8 cellular contexts compared by ENCODE assay signal in genomic region chr10:95907454-95908253, GRCh38. TPM values are rescaled to one million over a fixed set of nuclear protein-coding genes. Genes with fewer than 3 reads are reported as not detected.
DNase-seq lines count a peak whose midpoint lies in the region; ATAC-seq, FAIRE-seq and TF ChIP-seq lines count a peak whose summit lies in the region.

Gene CC2D2B, plus strand, starts transcription at chr10:95907975. Its CDS starts 3,349 bp downstream, at chr10:95911324.

- peak within 1 kb of the TSS; percentile 88 for H3K4me3 ChIP-seq in AG04449 (ENCODE audit: low read depth, low read length)
- peak within 1 kb of the TSS; percentile 76 to 90 (median 88) for H3K4me3 ChIP-seq in keratinocyte (ENCODE audit: control insufficient read depth in 2 of 3, extremely low read depth in 1 of 3, insufficient read depth in 2 of 3, low read depth in 1 of 3, low read length in 3 of 3)

- peaks cover 9% of the 10 kb centered on the region for H3K79me2 ChIP-seq in keratinocyte (ENCODE audit: control insufficient read depth, insufficient read depth, low read length)

- H3K27me3 Mint-ChIP-seq in activated B cell treated with CpG ODN at 0.5 μM for 24 hours: no peaks in the 10 kb centered on the region
- H3K27me3 Mint-ChIP-seq in central memory CD8-positive, alpha-beta T cell: no peaks in the 10 kb centered on the region

- TF ChIP-seq CTCF in AG04449 (IDR thresholded peaks at IDR 0.05; ENCODE audit: insufficient read depth, low read length, missing control alignments) (peak; percentile 21), activated B cell treated with CpG ODN at 0.5 μM for 24 hours (IDR thresholded peaks at IDR 0.05) (no peak), keratinocyte (optimal IDR thresholded peaks at IDR 0.05 in 1 of 3, IDR thresholded peaks at IDR 0.05 in 1 of 3, conservative IDR thresholded peaks at IDR 0.05 in 1 of 3; ENCODE audit: extremely low read depth in 1 of 3, insufficient read depth in 2 of 3, low read length in 3 of 3) (peak in 1 of 3 experiments; percentile 38)

- no peaks in the 10 kb centered on the region for H3K9me3 Mint-ChIP-seq in activated B cell treated with CpG ODN at 0.5 μM for 24 hours
- no peaks in the 10 kb centered on the region for H3K9me3 Mint-ChIP-seq in central memory CD8-positive, alpha-beta T cell

- peaks cover 1 to 6% of the 10 kb centered on the region in 2 experiments for H3K36me3 ChIP-seq in keratinocyte (ENCODE audit: control insufficient read depth in 2 of 2, extremely low read depth in 1 of 2, insufficient read depth in 2 of 2, low read length in 2 of 2)

- peak within 1 kb of the TSS; percentile 92 for H3K4me2 ChIP-seq in keratinocyte (ENCODE audit: control insufficient read depth, extremely low read depth, insufficient read depth, low read depth, low read length)

- H3K4me3 Mint-ChIP-seq in activated B cell treated with CpG ODN at 0.5 μM for 24 hours: peak within 1 kb of the TSS; percentile 94
- H3K4me3 Mint-ChIP-seq in central memory CD8-positive, alpha-beta T cell: peak within 1 kb of the TSS; percentile 89

- ATAC-seq in GM18517 (IDR thresholded peaks at IDR 0.05; ENCODE audit: unreplicated experiment): peak; percentile 70
- peak; percentile 91 for ATAC-seq in HG03025 (IDR thresholded peaks at IDR 0.05; ENCODE audit: low FRiP score, unreplicated experiment)
- peak; percentile 91 for ATAC-seq in activated B cell treated with CpG ODN at 0.5 μM for 24 hours (ENCODE audit: low read depth)
- peak; percentile 74 for ATAC-seq in central memory CD8-positive, alpha-beta T cell (replicated peaks; ENCODE audit: extremely low read depth, poor library complexity, severe bottlenecking)

- H3K9ac ChIP-seq in keratinocyte (ENCODE audit: control insufficient read depth, extremely low read depth, insufficient read depth, low read length): peak within 1 kb of the TSS; percentile 82

- POLR2A ChIA-PET in AG04449 (lab: Yijun Ruan, JAX): interaction anchor here (0.5 to 1.2 kb wide), 4 partner anchors 22 to 1889 kb away, joined by 3 to 4 read pairs (median 4); partner anchors contain the start of genes TCTN3 and ZNF518A
- POLR2A ChIA-PET in activated B cell treated with CpG ODN at 0.5 μM for 24 hours (lab: Charles Lee): interaction anchor here (0.6 to 1.7 kb wide), 5 partner anchors 23 to 222 kb away, joined by 3 to 5 read pairs (median 3); partner anchors contain the start of genes TCTN3 and ZNF518A

- intact Hi-C loops in activated B cell treated with CpG ODN at 0.5 μM for 24 hours (cut with micrococcal nuclease): loop anchor here (2.0 to 5.0 kb wide), 2 partner anchors 135 to 347 kb away; partner anchors contain the start of genes CCNJ and SORBS1

- H3K27me3 ChIP-seq in keratinocyte (ENCODE audit: control insufficient read depth, extremely low read depth, insufficient read depth, low read length): no peaks in the 10 kb centered on the region

- dilution Hi-C loops in keratinocyte (cut with MboI; ENCODE audit: extremely low pct_ligation_motif_present, low sequenced_read_pairs): no loop called here

- peak within 1 kb of the TSS; percentile 92 for H3K27ac Mint-ChIP-seq in activated B cell treated with CpG ODN at 0.5 μM for 24 hours
- H3K27ac Mint-ChIP-seq in central memory CD8-positive, alpha-beta T cell (ENCODE audit: low read depth): peak within 1 kb of the TSS; percentile 68

- CTCF ChIA-PET in AG04449 (lab: Yijun Ruan, JAX): interaction anchor here (1.0 to 3.3 kb wide), 6 partner anchors 11 to 386 kb away, joined by 3 to 26 read pairs (median 6); partner anchors contain the start of gene TCTN3
- CTCF ChIA-PET in activated B cell treated with CpG ODN at 0.5 μM for 24 hours (lab: Charles Lee): interaction anchor here (1.6 kb wide), 2 partner anchors 43 to 214 kb away, joined by 5 to 6 read pairs; partner anchors contain the start of gene TCTN3

- DNase-seq in AG04449 (ENCODE audit: low read depth, low spot score) (no peak), NCI-H2171 (lab: John Stamatoyannopoulos, UW) (peak; percentile 53), activated B cell treated with CpG ODN at 0.5 μM for 24 hours (peak; percentile 70), keratinocyte (ENCODE audit: low read depth, low spot score) (no peak)
- DNase-seq in central memory CD8-positive, alpha-beta T cell (ENCODE audit: low spot score in 2 of 2): peak; percentile 21 to 29
- DNase-seq in stimulated activated CD4-positive, alpha-beta T cell treated with anti-CD3 and anti-CD28 coated beads, Interleukin-12 subunit alpha, Interleukin-12 subunit beta, amount 100 ng/mL, for 4 hours: peak; percentile 73

- peak within 1 kb of the TSS; percentile 63 for H3K27ac ChIP-seq in keratinocyte (ENCODE audit: control insufficient read depth, insufficient read depth, low read length)

- H4K20me1 ChIP-seq in keratinocyte (ENCODE audit: control insufficient read depth, extremely low read depth, insufficient read depth, low read length): no peaks in the 10 kb centered on the region

- H2AFZ ChIP-seq in keratinocyte (ENCODE audit: control insufficient read depth, low read length): peak within 1 kb of the TSS; percentile 94

- no peaks in the 10 kb centered on the region for H3K9me3 ChIP-seq in keratinocyte (ENCODE audit: control insufficient read depth, low read depth, low read length)

- FAIRE-seq in keratinocyte (lab: Jason Lieb, UNC): peak; percentile 53

- peaks cover 8% of the 10 kb centered on the region for H3K36me3 Mint-ChIP-seq in activated B cell treated with CpG ODN at 0.5 μM for 24 hours (ENCODE audit: low read depth)
- peaks cover 6% of the 10 kb centered on the region for H3K36me3 Mint-ChIP-seq in central memory CD8-positive, alpha-beta T cell (ENCODE audit: insufficient read depth)

- H3K4me1 ChIP-seq in keratinocyte (ENCODE audit: control insufficient read depth, extremely low read depth, insufficient read depth, low read length): peaks cover 4% of the 10 kb centered on the region

- H3K9me1 ChIP-seq in keratinocyte (ENCODE audit: control insufficient read depth, extremely low read depth, insufficient read depth, low read length): no peaks in the 10 kb centered on the region

- H3K4me1 Mint-ChIP-seq in activated B cell treated with CpG ODN at 0.5 μM for 24 hours: peaks cover 11% of the 10 kb centered on the region
- H3K4me1 Mint-ChIP-seq in central memory CD8-positive, alpha-beta T cell: peaks cover 6% of the 10 kb centered on the region

RNA-seq across cellular contexts. Expression of gene CC2D2B, which starts in this region (rescaled TPM):
- 1.2 and 2.0 TPM in 2 replicates for total RNA-seq in activated B cell treated with CpG ODN at 0.5 μM for 24 hours
- 0.03 to 0.10 TPM (median 0.10 TPM) in 3 replicates for polyA plus RNA-seq in keratinocyte
- not detected for polyA plus RNA-seq in keratinocyte (2011; ENCODE audit: low read depth)
- polyA plus RNA-seq in keratinocyte (2011; cell fraction: cytosol; rRNA removed): not detected in 2 replicates
- polyA plus RNA-seq in keratinocyte (2011; cell fraction: nucleus; rRNA removed): not detected in 2 replicates
- 0.15 TPM in 1 of 2 replicates, not detected in the other for polyA plus RNA-seq in keratinocyte (2012; ENCODE audit: low replicate concordance)
- polyA minus RNA-seq in keratinocyte: not detected in 3 replicates
- not detected for polyA minus RNA-seq in keratinocyte (2011; cell fraction: cytosol; rRNA and poly(A)+ RNA removed)
- not detected in 2 replicates for polyA minus RNA-seq in keratinocyte (2011; cell fraction: nucleus; rRNA and poly(A)+ RNA removed)

Comparison
In these comparisons a context has a peak if more than half of its experiments do, and no peak if none do; other contexts are left out.
1. DNase-seq: peak in NCI-H2171 (single experiment), activated B cell treated with CpG ODN at 0.5 μM for 24 hours (single experiment), central memory CD8-positive, alpha-beta T cell (2 of 2) and stimulated activated CD4-positive, alpha-beta T cell treated with anti-CD3 and anti-CD28 coated beads, Interleukin-12 subunit alpha, Interleukin-12 subunit beta, amount 100 ng/mL, for 4 hours (single experiment); none in AG04449 (single experiment) and keratinocyte (single experiment).
2. Peak in every context shown above with its lines, with median percentiles within 50 percentile points of each other: ATAC-seq.